In the genomic region with DNA sequence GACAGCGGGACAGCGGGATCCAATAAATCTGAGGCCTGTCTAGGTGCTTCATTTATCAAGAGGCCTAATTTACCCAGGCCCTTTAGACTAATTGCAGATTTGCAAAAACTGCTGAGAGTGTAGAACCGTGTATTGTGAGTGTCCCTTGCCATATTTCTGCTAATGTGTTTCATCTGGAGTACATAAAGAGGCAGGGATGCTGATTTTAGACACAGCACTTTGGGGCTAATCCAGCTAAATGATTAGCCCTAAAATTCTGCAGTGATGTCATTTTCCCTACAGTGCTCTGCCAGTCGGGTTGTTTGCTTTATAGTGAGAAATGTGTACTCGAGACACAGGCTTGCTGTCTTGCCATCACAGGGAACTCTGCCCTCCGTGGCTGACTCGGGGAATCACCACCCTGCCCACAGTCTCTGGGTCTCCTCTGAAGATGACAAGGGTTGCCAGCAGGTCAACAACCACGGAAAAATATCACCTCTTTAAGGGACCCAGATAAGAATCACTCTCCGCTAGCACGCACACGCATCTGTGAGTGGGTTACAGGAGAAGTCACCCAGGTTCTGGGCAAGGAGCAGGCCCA, we compare ENCODE assay signal across 1 cellular context.
TF ChIP-seq lines count a peak whose summit lies in the region.

No MANE protein-coding gene starts in this region.

TF ChIP-seq in H1, 55 proteins besides CTCF, POLR2A, EP300 and RAD21 (continued from another document):
- TF ChIP-seq, protein P1, sequence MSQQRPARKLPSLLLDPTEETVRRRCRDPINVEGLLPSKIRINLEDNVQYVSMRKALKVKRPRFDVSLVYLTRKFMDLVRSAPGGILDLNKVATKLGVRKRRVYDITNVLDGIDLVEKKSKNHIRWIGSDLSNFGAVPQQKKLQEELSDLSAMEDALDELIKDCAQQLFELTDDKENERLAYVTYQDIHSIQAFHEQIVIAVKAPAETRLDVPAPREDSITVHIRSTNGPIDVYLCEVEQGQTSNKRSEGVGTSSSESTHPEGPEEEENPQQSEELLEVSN (IDR thresholded peaks at IDR 0.05) = no peak
- TF ChIP-seq SIX5 (IDR thresholded peaks at IDR 0.05; ENCODE audit: low read depth, low read length) (no peak), GTF2F1 (IDR thresholded peaks at IDR 0.05; ENCODE audit: borderline replicate concordance, low read depth, low read length) (no peak), YY1 (IDR thresholded peaks at IDR 0.05; ENCODE audit: low read depth, low read length) (no peak), RNF2 (IDR thresholded peaks at IDR 0.05; ENCODE audit: borderline replicate concordance, low read depth, low read length, missing control alignments, poor library complexity, severe bottlenecking) (no peak), MAFK (IDR thresholded peaks at IDR 0.05; ENCODE audit: low read depth, low read length) (no peak), POLR2AphosphoS5 (IDR thresholded peaks at IDR 0.05; ENCODE audit: low read depth, low read length) (no peak)
